ENCODE assay signal across 1 cellular context in the genomic region with DNA sequence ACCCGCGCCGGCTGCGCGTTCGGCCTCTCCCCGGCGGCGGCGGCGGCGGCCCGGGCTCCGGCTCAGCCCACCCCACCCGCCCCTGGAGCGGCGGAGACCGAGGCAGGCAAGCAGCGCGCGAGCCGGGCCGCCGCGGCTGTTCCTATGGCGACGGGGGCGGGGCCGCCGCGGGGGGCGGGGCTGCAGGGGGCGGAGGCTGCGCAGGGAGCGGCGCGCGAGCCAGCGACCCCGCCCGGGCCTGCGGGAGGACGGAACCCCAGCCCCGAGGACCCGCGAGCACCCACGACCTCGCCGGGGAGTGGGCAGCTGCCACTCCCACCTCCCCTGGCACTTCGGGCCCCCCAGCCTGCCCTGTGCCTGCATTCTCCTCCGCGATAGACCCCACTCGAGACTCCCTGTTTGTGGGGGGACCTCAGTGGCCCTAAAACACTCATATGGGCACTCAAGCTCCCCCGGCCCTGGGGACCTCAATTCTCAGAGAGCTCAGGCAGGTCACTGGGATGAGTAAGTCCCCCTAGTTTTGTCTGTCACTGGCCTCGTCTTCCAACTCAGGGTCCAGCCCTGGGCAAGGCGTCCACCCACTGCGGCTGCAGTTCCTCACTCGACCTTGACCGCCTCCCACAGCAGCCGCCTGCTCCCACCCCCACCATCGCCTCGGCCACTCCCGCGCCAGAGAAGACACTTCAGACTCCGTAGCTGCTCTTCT.
A peak's percentile ranks its signal among the peaks of the same experiment; 100 is the strongest.
TF ChIP-seq lines count a peak whose summit lies in the region.

A gene (minus strand): TSS at position 115 of the 706 bp plus-strand sequence. CDS start 597 bp downstream, outside the sequence.

TF ChIP-seq in K562, 482 proteins besides CTCF, POLR2A, EP300 and RAD21 (continued from another document):
- TF ChIP-seq, protein P1, sequence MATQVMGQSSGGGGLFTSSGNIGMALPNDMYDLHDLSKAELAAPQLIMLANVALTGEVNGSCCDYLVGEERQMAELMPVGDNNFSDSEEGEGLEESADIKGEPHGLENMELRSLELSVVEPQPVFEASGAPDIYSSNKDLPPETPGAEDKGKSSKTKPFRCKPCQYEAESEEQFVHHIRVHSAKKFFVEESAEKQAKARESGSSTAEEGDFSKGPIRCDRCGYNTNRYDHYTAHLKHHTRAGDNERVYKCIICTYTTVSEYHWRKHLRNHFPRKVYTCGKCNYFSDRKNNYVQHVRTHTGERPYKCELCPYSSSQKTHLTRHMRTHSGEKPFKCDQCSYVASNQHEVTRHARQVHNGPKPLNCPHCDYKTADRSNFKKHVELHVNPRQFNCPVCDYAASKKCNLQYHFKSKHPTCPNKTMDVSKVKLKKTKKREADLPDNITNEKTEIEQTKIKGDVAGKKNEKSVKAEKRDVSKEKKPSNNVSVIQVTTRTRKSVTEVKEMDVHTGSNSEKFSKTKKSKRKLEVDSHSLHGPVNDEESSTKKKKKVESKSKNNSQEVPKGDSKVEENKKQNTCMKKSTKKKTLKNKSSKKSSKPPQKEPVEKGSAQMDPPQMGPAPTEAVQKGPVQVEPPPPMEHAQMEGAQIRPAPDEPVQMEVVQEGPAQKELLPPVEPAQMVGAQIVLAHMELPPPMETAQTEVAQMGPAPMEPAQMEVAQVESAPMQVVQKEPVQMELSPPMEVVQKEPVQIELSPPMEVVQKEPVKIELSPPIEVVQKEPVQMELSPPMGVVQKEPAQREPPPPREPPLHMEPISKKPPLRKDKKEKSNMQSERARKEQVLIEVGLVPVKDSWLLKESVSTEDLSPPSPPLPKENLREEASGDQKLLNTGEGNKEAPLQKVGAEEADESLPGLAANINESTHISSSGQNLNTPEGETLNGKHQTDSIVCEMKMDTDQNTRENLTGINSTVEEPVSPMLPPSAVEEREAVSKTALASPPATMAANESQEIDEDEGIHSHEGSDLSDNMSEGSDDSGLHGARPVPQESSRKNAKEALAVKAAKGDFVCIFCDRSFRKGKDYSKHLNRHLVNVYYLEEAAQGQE (CRISPR knock-in tag; IDR thresholded peaks at IDR 0.05; ENCODE audit: low read depth), result peak; percentile 77
- TF ChIP-seq RBM17 (IDR thresholded peaks at IDR 0.05; ENCODE audit: borderline replicate concordance, low read depth, low read length) (no peak), POLR3G (IDR thresholded peaks at IDR 0.05; ENCODE audit: extremely low read depth, insufficient read length, insufficient replicate concordance) (no peak)
TF ChIP-seq in K562: peak in this region for 67.
